In genomic region chr4:78720994-78721677, GRCh38 we compare ENCODE assay signal across 1 cellular context.
TF ChIP-seq lines count a peak whose summit lies in the region.

No MANE protein-coding gene starts in this region.

TF ChIP-seq in K562, 482 proteins besides CTCF, POLR2A, EP300 and RAD21 (continued from another document and continues in another):
- TF ChIP-seq PRDM10 (IDR thresholded peaks at IDR 0.05; ENCODE audit: partially characterized antibody) = no peak
- peak; percentile 97 for TF ChIP-seq BRD9 (IDR thresholded peaks at IDR 0.05; ENCODE audit: low read depth, partially characterized antibody)
- TF ChIP-seq ETS1 (conservative IDR thresholded peaks at IDR 0.05; ENCODE audit: control insufficient read depth, low read depth, low read length) = peak; percentile 74
- peak; percentile 47 for TF ChIP-seq L3MBTL2 (IDR thresholded peaks at IDR 0.05)
- peak; percentile 80 for TF ChIP-seq MTA3 (IDR thresholded peaks at IDR 0.05; ENCODE audit: borderline replicate concordance)
- TF ChIP-seq THAP12 (CRISPR knock-in tag; IDR thresholded peaks at IDR 0.05) = no peak
- TF ChIP-seq ZNF354B (CRISPR knock-in tag; IDR thresholded peaks at IDR 0.05) = no peak
- TF ChIP-seq ZNF165 (CRISPR knock-in tag; IDR thresholded peaks at IDR 0.05; ENCODE audit: borderline replicate concordance) = no peak
- TF ChIP-seq ZNF764 (CRISPR knock-in tag; IDR thresholded peaks at IDR 0.05; ENCODE audit: low read depth) = no peak
- TF ChIP-seq CREM (IDR thresholded peaks at IDR 0.05; ENCODE audit: low read depth) = peak; percentile 52; the same call in 1 of the 2 replicates
- TF ChIP-seq SAFB2 (IDR thresholded peaks at IDR 0.05; ENCODE audit: borderline replicate concordance, low read depth, low read length, severe bottlenecking) = no peak
- peak; percentile 64 to 93; a peak in 3 of 4 replicates for TF ChIP-seq UBTF (IDR thresholded peaks at IDR 0.05; ENCODE audit: borderline replicate concordance in 1 of 2, low read depth in 2 of 2, low read length in 2 of 2)
- peak; percentile 49 for TF ChIP-seq TAF1 (IDR thresholded peaks at IDR 0.05; ENCODE audit: control insufficient read depth, extremely low read depth, insufficient read depth, low read length, severe bottlenecking)
- peak; percentile 91 to 94; a peak in 3 of 4 replicates for TF ChIP-seq ETV6 (IDR thresholded peaks at IDR 0.05; ENCODE audit: borderline replicate concordance in 1 of 2, low read depth in 2 of 2, low read length in 1 of 2)
- no peak for TF ChIP-seq ETV6 (CRISPR knock-in tag; IDR thresholded peaks at IDR 0.05; ENCODE audit: borderline replicate concordance)
- peak; percentile 22; the same call in 1 of the 2 replicates for TF ChIP-seq CBX1 (IDR thresholded peaks at IDR 0.05; ENCODE audit: low read depth)
- peak; percentile 22; the same call in 1 of the 2 replicates for TF ChIP-seq MAFF (IDR thresholded peaks at IDR 0.05; ENCODE audit: low read length)
- TF ChIP-seq MEF2D (tag; conservative IDR thresholded peaks at IDR 0.05; ENCODE audit: low read depth) = peak; percentile 65
- TF ChIP-seq, protein P1, sequence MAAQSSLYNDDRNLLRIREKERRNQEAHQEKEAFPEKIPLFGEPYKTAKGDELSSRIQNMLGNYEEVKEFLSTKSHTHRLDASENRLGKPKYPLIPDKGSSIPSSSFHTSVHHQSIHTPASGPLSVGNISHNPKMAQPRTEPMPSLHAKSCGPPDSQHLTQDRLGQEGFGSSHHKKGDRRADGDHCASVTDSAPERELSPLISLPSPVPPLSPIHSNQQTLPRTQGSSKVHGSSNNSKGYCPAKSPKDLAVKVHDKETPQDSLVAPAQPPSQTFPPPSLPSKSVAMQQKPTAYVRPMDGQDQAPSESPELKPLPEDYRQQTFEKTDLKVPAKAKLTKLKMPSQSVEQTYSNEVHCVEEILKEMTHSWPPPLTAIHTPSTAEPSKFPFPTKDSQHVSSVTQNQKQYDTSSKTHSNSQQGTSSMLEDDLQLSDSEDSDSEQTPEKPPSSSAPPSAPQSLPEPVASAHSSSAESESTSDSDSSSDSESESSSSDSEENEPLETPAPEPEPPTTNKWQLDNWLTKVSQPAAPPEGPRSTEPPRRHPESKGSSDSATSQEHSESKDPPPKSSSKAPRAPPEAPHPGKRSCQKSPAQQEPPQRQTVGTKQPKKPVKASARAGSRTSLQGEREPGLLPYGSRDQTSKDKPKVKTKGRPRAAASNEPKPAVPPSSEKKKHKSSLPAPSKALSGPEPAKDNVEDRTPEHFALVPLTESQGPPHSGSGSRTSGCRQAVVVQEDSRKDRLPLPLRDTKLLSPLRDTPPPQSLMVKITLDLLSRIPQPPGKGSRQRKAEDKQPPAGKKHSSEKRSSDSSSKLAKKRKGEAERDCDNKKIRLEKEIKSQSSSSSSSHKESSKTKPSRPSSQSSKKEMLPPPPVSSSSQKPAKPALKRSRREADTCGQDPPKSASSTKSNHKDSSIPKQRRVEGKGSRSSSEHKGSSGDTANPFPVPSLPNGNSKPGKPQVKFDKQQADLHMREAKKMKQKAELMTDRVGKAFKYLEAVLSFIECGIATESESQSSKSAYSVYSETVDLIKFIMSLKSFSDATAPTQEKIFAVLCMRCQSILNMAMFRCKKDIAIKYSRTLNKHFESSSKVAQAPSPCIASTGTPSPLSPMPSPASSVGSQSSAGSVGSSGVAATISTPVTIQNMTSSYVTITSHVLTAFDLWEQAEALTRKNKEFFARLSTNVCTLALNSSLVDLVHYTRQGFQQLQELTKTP (IDR thresholded peaks at IDR 0.05; ENCODE audit: low read depth in 1 of 2, partially characterized antibody in 2 of 2) = peak; percentile 54 to 79
- TF ChIP-seq MTA1 (IDR thresholded peaks at IDR 0.05; ENCODE audit: borderline replicate concordance) = peak; percentile 53; the same call in 1 of the 2 replicates
- TF ChIP-seq ZNF3 (CRISPR knock-in tag; IDR thresholded peaks at IDR 0.05) = no peak
- TF ChIP-seq XRCC3 (IDR thresholded peaks at IDR 0.05) = no peak
- TF ChIP-seq RUNX1 (IDR thresholded peaks at IDR 0.05; ENCODE audit: low read depth) = no peak
- no peak for TF ChIP-seq SFPQ (IDR thresholded peaks at IDR 0.05; ENCODE audit: low read depth, low read length)
- no peak for TF ChIP-seq RBM17 (IDR thresholded peaks at IDR 0.05; ENCODE audit: borderline replicate concordance, low read depth, low read length)
- 0 out of 2 replicates have a peak, but pooled peaks have one; percentile 73 for TF ChIP-seq ZBED1 (IDR thresholded peaks at IDR 0.05)
- peak; percentile 85; the same call in 1 of the 2 replicates for TF ChIP-seq CC2D1A (IDR thresholded peaks at IDR 0.05)
- peak; percentile 44; the same call in 1 of the 2 replicates for TF ChIP-seq HINFP (tag; conservative IDR thresholded peaks at IDR 0.05; ENCODE audit: low read depth)
- TF ChIP-seq ZNF589 (CRISPR knock-in tag; IDR thresholded peaks at IDR 0.05; ENCODE audit: low read depth) = peak; percentile 43; the same call in 1 of the 2 replicates
- TF ChIP-seq PRMT5 (CRISPR knock-in tag; IDR thresholded peaks at IDR 0.05) = no peak
- peak; percentile 58; the same call in 1 of the 2 replicates for TF ChIP-seq EHMT2 (IDR thresholded peaks at IDR 0.05)
- TF ChIP-seq HNRNPL (IDR thresholded peaks at IDR 0.05; ENCODE audit: low read depth, low read length) = no peak
- TF ChIP-seq GMEB1 (CRISPR knock-in tag; IDR thresholded peaks at IDR 0.05) = no peak
- peak; percentile 21; the same call in 1 of the 2 replicates for TF ChIP-seq PHF8 (IDR thresholded peaks at IDR 0.05; ENCODE audit: borderline replicate concordance, low read length)
- peak in 1 of 2 experiments; percentile 71; a peak in 1 of 4 replicates for TF ChIP-seq KDM4B (IDR thresholded peaks at IDR 0.05; ENCODE audit: borderline replicate concordance in 2 of 2, low read depth in 1 of 2)
- no peak for TF ChIP-seq NKRF (IDR thresholded peaks at IDR 0.05; ENCODE audit: borderline replicate concordance)
